Comparison of ENCODE assay signal across 8 cellular contexts in the genomic region with DNA sequence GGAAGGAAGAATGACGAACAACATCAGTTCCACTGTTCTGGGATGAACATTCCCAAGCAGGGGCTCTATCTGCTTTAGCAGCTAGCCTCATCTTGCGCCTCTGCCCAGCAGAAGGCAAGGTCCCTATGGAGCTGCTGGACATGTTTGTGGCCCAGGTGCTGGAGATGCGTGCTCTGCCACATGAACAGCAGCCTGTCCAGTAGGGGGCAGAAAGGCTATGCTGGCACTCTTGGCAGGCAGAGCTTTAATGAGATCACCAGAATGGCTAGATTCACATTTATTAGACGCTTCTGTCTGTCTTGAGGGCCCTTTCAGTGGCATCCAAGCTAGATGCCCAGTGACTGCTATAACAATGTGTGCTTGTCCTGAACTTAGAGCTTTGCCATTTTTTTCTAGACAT.
A peak's percentile ranks its signal among the peaks of the same experiment; 100 is the strongest.
DNase-seq lines count a peak whose midpoint lies in the region; ATAC-seq and TF ChIP-seq lines count a peak whose summit lies in the region.

No MANE protein-coding gene starts in this region.

- H3K4me1 Mint-ChIP-seq in GM23338: peaks cover 19% of the 10 kb centered on the region

- H3K27me3 Mint-ChIP-seq in GM23338 (ENCODE audit: insufficient read depth, low read depth, poor library complexity): no peaks in the 10 kb centered on the region

- no peak overlapping the region for H2AFZ ChIP-seq in GM23338

- no peak overlapping the region for H3K4me2 ChIP-seq in GM23338

- peaks cover 4% of the 10 kb centered on the region; the same call in 2 of the 3 replicates for H3K36me3 Mint-ChIP-seq in GM23338 (ENCODE audit: low read depth)

- no peaks in the 10 kb centered on the region for H3K9me3 ChIP-seq in heart right ventricle

- no peaks in the 10 kb centered on the region for H3K27me3 ChIP-seq in GM23338 (ENCODE audit: insufficient read depth)
- H3K27me3 ChIP-seq in heart right ventricle: no peaks in the 10 kb centered on the region

- ATAC-seq in GM23338 (peak; percentile 93), heart right ventricle (peak in 2 of 8 donors; percentile 26 to 35), omental fat pad (ENCODE audit: low FRiP score) (no peak), HG02610 (IDR thresholded peaks at IDR 0.05; ENCODE audit: unreplicated experiment) (no peak)

- H3K27ac ChIP-seq in GM23338 (ENCODE audit: low read depth): no peak overlapping the region
- no peak overlapping the region for H3K27ac ChIP-seq in heart right ventricle

- no peaks in the 10 kb centered on the region for H3K79me2 ChIP-seq in GM23338 (replicated peaks; ENCODE audit: insufficient read depth)

- DNase-seq in Ammon's horn (ENCODE audit: low spot score) (peak; percentile 50), GM23338 (ENCODE audit: low spot score) (peak; percentile 77), RPMI7951 (ENCODE audit: low read depth) (peak; percentile 15), heart right ventricle (peak; percentile 7 to 9), omental fat pad (ENCODE audit: low spot score) (no peak), NOMO-1 treated with dmso at 0.1 percent for 144 hours (lab: John Stamatoyannopoulos, UW; ENCODE audit: unreplicated experiment) (no peak)
- DNase-seq in stimulated activated CD4-positive, alpha-beta T cell treated with anti-CD3 and anti-CD28 coated beads, Interleukin-4, amount 100 ng/mL, for 24 hours: no peak

- H3K4me1 ChIP-seq in GM23338 (ENCODE audit: insufficient read depth) (peaks cover 18% of the 10 kb centered on the region), heart right ventricle (no peaks in the 10 kb centered on the region)

- H3F3A ChIP-seq in GM23338 (replicated peaks; ENCODE audit: low read depth): no peaks in the 10 kb centered on the region

- no peaks in the 10 kb centered on the region for H4K20me1 ChIP-seq in GM23338 (replicated peaks; ENCODE audit: insufficient read depth)

- 51 to 62% methylated on average over 4 of the region's 4 CpGs for WGBS in heart right ventricle, 2 donors

- H3K9me3 Mint-ChIP-seq in GM23338: no peaks in the 10 kb centered on the region

- intact Hi-C loops in heart right ventricle (cut with DNase I): no loop called here

- H3K4me3 Mint-ChIP-seq in GM23338: no peak overlapping the region

- peak; percentile 73 to 94 for TF ChIP-seq CTCF in GM23338 (conservative IDR thresholded peaks at IDR 0.05; ENCODE audit: low read depth in 2 of 2)
- TF ChIP-seq CTCF in heart right ventricle (IDR thresholded peaks at IDR 0.05): peak in 8 of 9 donors; percentile 25 to 54 (median 48)
- TF ChIP-seq CTCF in omental fat pad (IDR thresholded peaks at IDR 0.05): no peak

- H3K27ac Mint-ChIP-seq in GM23338: no peak overlapping the region

- no peak overlapping the region for H3K4me3 ChIP-seq in GM23338
- H3K4me3 ChIP-seq in heart right ventricle: no peak overlapping the region

- H3K9me2 ChIP-seq in GM23338 (ENCODE audit: insufficient read depth): no peaks in the 10 kb centered on the region

- H3K36me3 ChIP-seq in GM23338 (ENCODE audit: insufficient read depth) (no peaks in the 10 kb centered on the region), heart right ventricle (no peaks in the 10 kb centered on the region)

TF ChIP-seq in GM23338, 12 proteins besides CTCF, POLR2A, EP300 and RAD21:
- TF ChIP-seq, protein P1, sequence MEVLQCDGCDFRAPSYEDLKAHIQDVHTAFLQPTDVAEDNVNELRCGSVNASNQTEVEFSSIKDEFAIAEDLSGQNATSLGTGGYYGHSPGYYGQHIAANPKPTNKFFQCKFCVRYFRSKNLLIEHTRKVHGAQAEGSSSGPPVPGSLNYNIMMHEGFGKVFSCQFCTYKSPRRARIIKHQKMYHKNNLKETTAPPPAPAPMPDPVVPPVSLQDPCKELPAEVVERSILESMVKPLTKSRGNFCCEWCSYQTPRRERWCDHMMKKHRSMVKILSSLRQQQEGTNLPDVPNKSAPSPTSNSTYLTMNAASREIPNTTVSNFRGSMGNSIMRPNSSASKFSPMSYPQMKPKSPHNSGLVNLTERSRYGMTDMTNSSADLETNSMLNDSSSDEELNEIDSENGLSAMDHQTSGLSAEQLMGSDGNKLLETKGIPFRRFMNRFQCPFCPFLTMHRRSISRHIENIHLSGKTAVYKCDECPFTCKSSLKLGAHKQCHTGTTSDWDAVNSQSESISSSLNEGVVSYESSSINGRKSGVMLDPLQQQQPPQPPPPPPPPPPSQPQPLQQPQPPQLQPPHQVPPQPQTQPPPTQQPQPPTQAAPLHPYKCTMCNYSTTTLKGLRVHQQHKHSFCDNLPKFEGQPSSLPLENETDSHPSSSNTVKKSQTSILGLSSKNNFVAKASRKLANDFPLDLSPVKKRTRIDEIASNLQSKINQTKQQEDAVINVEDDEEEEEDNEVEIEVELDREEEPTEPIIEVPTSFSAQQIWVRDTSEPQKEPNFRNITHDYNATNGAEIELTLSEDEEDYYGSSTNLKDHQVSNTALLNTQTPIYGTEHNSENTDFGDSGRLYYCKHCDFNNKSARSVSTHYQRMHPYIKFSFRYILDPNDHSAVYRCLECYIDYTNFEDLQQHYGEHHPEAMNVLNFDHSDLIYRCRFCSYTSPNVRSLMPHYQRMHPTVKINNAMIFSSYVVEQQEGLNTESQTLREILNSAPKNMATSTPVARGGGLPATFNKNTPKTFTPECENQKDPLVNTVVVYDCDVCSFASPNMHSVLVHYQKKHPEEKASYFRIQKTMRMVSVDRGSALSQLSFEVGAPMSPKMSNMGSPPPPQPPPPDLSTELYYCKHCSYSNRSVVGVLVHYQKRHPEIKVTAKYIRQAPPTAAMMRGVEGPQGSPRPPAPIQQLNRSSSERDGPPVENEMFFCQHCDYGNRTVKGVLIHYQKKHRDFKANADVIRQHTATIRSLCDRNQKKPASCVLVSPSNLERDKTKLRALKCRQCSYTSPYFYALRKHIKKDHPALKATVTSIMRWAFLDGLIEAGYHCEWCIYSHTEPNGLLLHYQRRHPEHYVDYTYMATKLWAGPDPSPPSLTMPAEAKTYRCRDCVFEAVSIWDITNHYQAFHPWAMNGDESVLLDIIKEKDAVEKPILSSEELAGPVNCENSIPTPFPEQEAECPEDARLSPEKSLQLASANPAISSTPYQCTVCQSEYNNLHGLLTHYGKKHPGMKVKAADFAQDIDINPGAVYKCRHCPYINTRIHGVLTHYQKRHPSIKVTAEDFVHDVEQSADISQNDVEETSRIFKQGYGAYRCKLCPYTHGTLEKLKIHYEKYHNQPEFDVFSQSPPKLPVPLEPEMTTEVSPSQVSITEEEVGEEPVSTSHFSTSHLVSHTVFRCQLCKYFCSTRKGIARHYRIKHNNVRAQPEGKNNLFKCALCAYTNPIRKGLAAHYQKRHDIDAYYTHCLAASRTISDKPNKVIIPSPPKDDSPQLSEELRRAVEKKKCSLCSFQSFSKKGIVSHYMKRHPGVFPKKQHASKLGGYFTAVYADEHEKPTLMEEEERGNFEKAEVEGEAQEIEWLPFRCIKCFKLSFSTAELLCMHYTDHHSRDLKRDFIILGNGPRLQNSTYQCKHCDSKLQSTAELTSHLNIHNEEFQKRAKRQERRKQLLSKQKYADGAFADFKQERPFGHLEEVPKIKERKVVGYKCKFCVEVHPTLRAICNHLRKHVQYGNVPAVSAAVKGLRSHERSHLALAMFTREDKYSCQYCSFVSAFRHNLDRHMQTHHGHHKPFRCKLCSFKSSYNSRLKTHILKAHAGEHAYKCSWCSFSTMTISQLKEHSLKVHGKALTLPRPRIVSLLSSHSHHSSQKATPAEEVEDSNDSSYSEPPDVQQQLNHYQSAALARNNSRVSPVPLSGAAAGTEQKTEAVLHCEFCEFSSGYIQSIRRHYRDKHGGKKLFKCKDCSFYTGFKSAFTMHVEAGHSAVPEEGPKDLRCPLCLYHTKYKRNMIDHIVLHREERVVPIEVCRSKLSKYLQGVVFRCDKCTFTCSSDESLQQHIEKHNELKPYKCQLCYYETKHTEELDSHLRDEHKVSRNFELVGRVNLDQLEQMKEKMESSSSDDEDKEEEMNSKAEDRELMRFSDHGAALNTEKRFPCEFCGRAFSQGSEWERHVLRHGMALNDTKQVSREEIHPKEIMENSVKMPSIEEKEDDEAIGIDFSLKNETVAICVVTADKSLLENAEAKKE (CRISPR knock-in tag; IDR thresholded peaks at IDR 0.05): peak; percentile 96
- TF ChIP-seq JUNB (IDR thresholded peaks at IDR 0.05; ENCODE audit: unreplicated experiment) (no peak), ZNF114 (CRISPR knock-in tag; IDR thresholded peaks at IDR 0.05) (0 out of 2 replicates have a peak, but pooled peaks have one; percentile 78)

Comparison
In these comparisons a context has a peak if more than half of its experiments do, and no peak if none do; other contexts are left out.
1. DNase-seq: peak in Ammon's horn (single experiment), GM23338 (single experiment), RPMI7951 (single experiment) and heart right ventricle (2 of 2); none in omental fat pad (single experiment), NOMO-1 treated with dmso at 0.1 percent for 144 hours (single experiment) and stimulated activated CD4-positive, alpha-beta T cell treated with anti-CD3 and anti-CD28 coated beads, Interleukin-4, amount 100 ng/mL, for 24 hours (single experiment).
2. CTCF ChIP-seq: peak in GM23338 (2 of 2) and heart right ventricle (8 of 9); none in omental fat pad (0 of 3).